ENCODE assay signal across 24 cellular contexts in genomic region chr3:185322111-185322510, GRCh38.
"Had no signal": no experiment of that assay in that cellular context is flagged by ENCODE, and none has a peak within 500 bp of the region (broad histone marks: within the 10 kb centered on the region; RNA-seq: fewer than 3 reads in every experiment).

No MANE protein-coding gene starts in this region.

- ATAC-seq: activated CD4-positive, alpha-beta T cell treated with anti-CD3 and anti-CD28 coated beads for 36 hours; activated CD8-positive, alpha-beta T cell treated with anti-CD3 and anti-CD28 coated beads, Interleukin-2, amount 10 ng/mL, durations not matched to agents 7 days and 5 days; Right ventricle myocardium inferior had no signal

- H3K4me1 ChIP-seq: SJCRH30 had no signal

- DNase-seq: activated CD4-positive, alpha-beta T cell treated with anti-CD3 and anti-CD28 coated beads for 36 hours; activated CD8-positive, alpha-beta memory T cell treated with anti-CD3 and anti-CD28 coated beads, Interleukin-2, amount 50 U/mL, for 48 hours; activated CD8-positive, alpha-beta T cell treated with anti-CD3 and anti-CD28 coated beads, Interleukin-2, amount 10 ng/mL, durations not matched to agents 7 days and 5 days; activated naive CD4-positive, alpha-beta T cell treated with anti-CD3 and anti-CD28 coated beads, Interleukin-2, amount 50 U/mL, for 16 hours; activated naive CD8-positive, alpha-beta T cell treated with anti-CD3 and anti-CD28 coated beads, Interleukin-2, amount 10 ng/mL, durations not matched to agents 7 days and 5 days; activated T-cell treated with anti-CD3 and anti-CD28 coated beads, Interleukin-2, amount 50 U/mL, for 1 hour; adrenal gland; anterior cingulate cortex; cerebellar nuclear complex; Karpas-422; NCI-H1048; NCI-H1417; NCI-H1694; NCI-H2029; NCI-H2107; NCI-H345; NCI-H510A treated with DMSO at 0.1 percent for 48 hours; NCI-H69; RPMI8226; SJCRH30; T-helper 1 cell had no signal

- H3K4me2 ChIP-seq: SK-N-SH had no signal

- H3K9ac ChIP-seq: SK-N-SH had no signal

- H3K36me3 Mint-ChIP-seq: activated naive CD8-positive, alpha-beta T cell treated with anti-CD3 and anti-CD28 coated beads, Interleukin-2, amount 10 ng/mL, durations not matched to agents 7 days and 5 days had no signal

- H3K4me3 Mint-ChIP-seq: activated CD4-positive, alpha-beta T cell treated with anti-CD3 and anti-CD28 coated beads for 36 hours; activated CD8-positive, alpha-beta T cell treated with anti-CD3 and anti-CD28 coated beads, Interleukin-2, amount 10 ng/mL, durations not matched to agents 7 days and 5 days; activated naive CD8-positive, alpha-beta T cell treated with anti-CD3 and anti-CD28 coated beads, Interleukin-2, amount 10 ng/mL, durations not matched to agents 7 days and 5 days had no signal

- H3K36me3 ChIP-seq: adrenal gland, SJCRH30 had no signal

- H3K27ac ChIP-seq: adrenal gland, SJCRH30, VCaP had no signal

- H3K9me3 ChIP-seq: adrenal gland, SJCRH30, SK-N-SH had no signal

- H3K9me2 ChIP-seq: SK-N-SH had no signal

- H3K27me3 ChIP-seq: adrenal gland, SJCRH30 had no signal

- H3K9me3 Mint-ChIP-seq: activated naive CD8-positive, alpha-beta T cell treated with anti-CD3 and anti-CD28 coated beads, Interleukin-2, amount 10 ng/mL, durations not matched to agents 7 days and 5 days had no signal

- H3K27ac Mint-ChIP-seq: activated CD4-positive, alpha-beta T cell treated with anti-CD3 and anti-CD28 coated beads for 36 hours; activated CD8-positive, alpha-beta T cell treated with anti-CD3 and anti-CD28 coated beads, Interleukin-2, amount 10 ng/mL, durations not matched to agents 7 days and 5 days; activated naive CD8-positive, alpha-beta T cell treated with anti-CD3 and anti-CD28 coated beads, Interleukin-2, amount 10 ng/mL, durations not matched to agents 7 days and 5 days had no signal

- H3K4me3 ChIP-seq: adrenal gland, SJCRH30 had no signal
